Comparison of ENCODE assay signal across 1 cellular context in genomic region chr21:20258542-20258941, GRCh38.
TF ChIP-seq lines count a peak whose summit lies in the region.

No MANE protein-coding gene starts in this region.

TF ChIP-seq in H1, 55 proteins besides CTCF, POLR2A, EP300 and RAD21 (continued from another document):
- TF ChIP-seq MAX (IDR thresholded peaks at IDR 0.05), result no peak
- TF ChIP-seq, protein P1, sequence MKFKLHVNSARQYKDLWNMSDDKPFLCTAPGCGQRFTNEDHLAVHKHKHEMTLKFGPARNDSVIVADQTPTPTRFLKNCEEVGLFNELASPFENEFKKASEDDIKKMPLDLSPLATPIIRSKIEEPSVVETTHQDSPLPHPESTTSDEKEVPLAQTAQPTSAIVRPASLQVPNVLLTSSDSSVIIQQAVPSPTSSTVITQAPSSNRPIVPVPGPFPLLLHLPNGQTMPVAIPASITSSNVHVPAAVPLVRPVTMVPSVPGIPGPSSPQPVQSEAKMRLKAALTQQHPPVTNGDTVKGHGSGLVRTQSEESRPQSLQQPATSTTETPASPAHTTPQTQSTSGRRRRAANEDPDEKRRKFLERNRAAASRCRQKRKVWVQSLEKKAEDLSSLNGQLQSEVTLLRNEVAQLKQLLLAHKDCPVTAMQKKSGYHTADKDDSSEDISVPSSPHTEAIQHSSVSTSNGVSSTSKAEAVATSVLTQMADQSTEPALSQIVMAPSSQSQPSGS (IDR thresholded peaks at IDR 0.05; ENCODE audit: low read length), result no peak
- TF ChIP-seq ATF3 (IDR thresholded peaks at IDR 0.05; ENCODE audit: insufficient read depth, low read depth, low read length), result no peak
- TF ChIP-seq SIRT6 (IDR thresholded peaks at IDR 0.05; ENCODE audit: low read length), result no peak
- no peak for TF ChIP-seq GABPA (IDR thresholded peaks at IDR 0.05; ENCODE audit: borderline replicate concordance, insufficient read depth, low read length)
- no peak for TF ChIP-seq NANOG (IDR thresholded peaks at IDR 0.05; ENCODE audit: insufficient read depth, low read depth, low read length, poor library complexity, severe bottlenecking)
- TF ChIP-seq KDM4A (IDR thresholded peaks at IDR 0.05; ENCODE audit: low read depth, low read length, severe bottlenecking), result no peak
- no peak for TF ChIP-seq POU5F1 (IDR thresholded peaks at IDR 0.05; ENCODE audit: low read depth, low read length)
